ENCODE assay signal across 20 cellular contexts in genomic region chr2:121218386-121218938, GRCh38.
A peak's percentile ranks its signal among the peaks of the same experiment; 100 is the strongest.
DNase-seq lines count a peak whose midpoint lies in the region; ATAC-seq and TF ChIP-seq lines count a peak whose summit lies in the region.
"Had no signal": no experiment of that assay in that cellular context is flagged by ENCODE, and none has a peak within 500 bp of the region (broad histone marks: within the 10 kb centered on the region; RNA-seq: fewer than 3 reads in every experiment).

No MANE protein-coding gene starts in this region.

- TF ChIP-seq CTCF in RWPE1 (conservative IDR thresholded peaks at IDR 0.05; ENCODE audit: low read depth) = no peak
- TF ChIP-seq CTCF in lower lobe of right lung (IDR thresholded peaks at IDR 0.05) = no peak

- peaks cover 7% of the 10 kb centered on the region for H3K27me3 ChIP-seq in lower lobe of right lung (ENCODE audit: low read depth)
- H3K27me3 ChIP-seq in effector memory CD4-positive, alpha-beta T cell (replicated peaks; ENCODE audit: control insufficient read depth, insufficient read depth, low read length, poor library complexity, severe bottlenecking) = no peaks in the 10 kb centered on the region

- ATAC-seq in lower lobe of right lung = no peak
- ATAC-seq: GM23338, HCT116 had no signal

- H3K9me3 ChIP-seq in lower lobe of right lung = no peaks in the 10 kb centered on the region
- no peaks in the 10 kb centered on the region for H3K9me3 ChIP-seq in effector memory CD4-positive, alpha-beta T cell (ENCODE audit: control insufficient read depth, low read length)

- H3K36me3 ChIP-seq in lower lobe of right lung = peaks cover 15% of the 10 kb centered on the region
- no peaks in the 10 kb centered on the region for H3K36me3 ChIP-seq in effector memory CD4-positive, alpha-beta T cell (ENCODE audit: control insufficient read depth, insufficient read depth, low read length)

- peak overlapping the region; percentile 15; the same call in 1 of the 2 replicates for H3K27ac ChIP-seq in RWPE1
- H3K27ac ChIP-seq in lower lobe of right lung = no peak overlapping the region
- H3K27ac ChIP-seq in effector memory CD4-positive, alpha-beta T cell (ENCODE audit: insufficient read depth, low read length, poor library complexity, severe bottlenecking) = no peak overlapping the region
- H3K27ac ChIP-seq: HL-60 had no signal

- intact Hi-C loops in lower lobe of right lung (cut with DNase I) = no loop called here
- intact Hi-C loops in cardiac septum (cut with DNase I) = no loop called here

- H3K4me1 ChIP-seq in lower lobe of right lung = no peaks in the 10 kb centered on the region
- no peaks in the 10 kb centered on the region for H3K4me1 ChIP-seq in effector memory CD4-positive, alpha-beta T cell (ENCODE audit: control insufficient read depth, insufficient read depth, low read length, poor library complexity, severe bottlenecking)

- CTCF ChIA-PET in RWPE1 (lab: Yijun Ruan, JAX) = no interaction called here

- H3K4me3 ChIP-seq in lower lobe of right lung = no peak overlapping the region
- H3K4me3 ChIP-seq in effector memory CD4-positive, alpha-beta T cell (ENCODE audit: insufficient read depth, low read depth, low read length, poor library complexity, severe bottlenecking) = no peak overlapping the region
- H3K4me3 ChIP-seq: GM23338 had no signal

- POLR2A ChIA-PET in RWPE1 (lab: Yijun Ruan, JAX; ENCODE audit: low non-redundant PET) = no interaction called here

- DNase-seq in NCI-H1092 treated with DMSO at 0.1 percent for 48 hours (lab: John Stamatoyannopoulos, UW) = peak; percentile 9
- no peak for DNase-seq in NCI-H1092 (lab: John Stamatoyannopoulos, UW)
- DNase-seq in RWPE1 (ENCODE audit: low spot score) = no peak
- DNase-seq in lower lobe of right lung = peak; percentile 17
- no peak for DNase-seq in effector memory CD4-positive, alpha-beta T cell
- no peak for DNase-seq in NCI-H2029 treated with DMSO at 0.1 percent for 48 hours (lab: John Stamatoyannopoulos, UW)
- DNase-seq in cardiac septum (ENCODE audit: low spot score) = no peak
- DNase-seq: 8988T; C1 segment of cervical spinal cord; CD4-positive, CD25-positive, alpha-beta regulatory T cell; CD8-positive, alpha-beta memory T cell; DMS 273 treated with DMSO at 0.1 percent for 48 hours; DMS79; GDM1; H7; HFFc6; IMR-90 had no signal

Comparison
In these comparisons a context has a peak if more than half of its experiments do, and no peak if none do; other contexts are left out.
1. DNase-seq: peak in NCI-H1092 treated with DMSO at 0.1 percent for 48 hours (single experiment) and lower lobe of right lung (single experiment); none in NCI-H1092 (single experiment), RWPE1 (single experiment), effector memory CD4-positive, alpha-beta T cell (0 of 3), NCI-H2029 treated with DMSO at 0.1 percent for 48 hours (single experiment) and cardiac septum (single experiment).